11 cellular contexts compared by ENCODE assay signal in the genomic region with DNA sequence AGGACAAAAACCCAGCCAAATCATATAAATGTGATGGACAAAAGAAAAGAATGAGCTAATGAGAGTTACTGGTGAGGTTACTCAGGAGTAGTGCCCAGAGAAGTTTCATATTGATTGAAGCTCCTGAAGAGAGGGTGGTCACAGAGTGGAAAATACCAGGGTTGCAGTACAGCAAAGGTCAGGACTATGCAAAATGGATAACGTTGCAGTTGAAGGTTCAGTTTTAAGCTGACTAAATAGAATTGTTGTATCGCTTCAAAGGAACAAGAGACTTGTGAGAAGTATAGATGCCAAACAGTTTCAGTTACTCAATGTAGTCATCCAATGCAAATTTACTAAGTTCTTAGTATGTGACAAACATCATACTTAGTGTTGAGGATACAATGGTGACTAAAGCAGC. TPM values are rescaled to one million over a fixed set of nuclear protein-coding genes. Genes with fewer than 3 reads are reported as not detected.
DNase-seq lines count a peak whose midpoint lies in the region; ATAC-seq and TF ChIP-seq lines count a peak whose summit lies in the region.
"Had no signal": no experiment of that assay in that cellular context is flagged by ENCODE, and none has a peak within 500 bp of the region (broad histone marks: within the 10 kb centered on the region; RNA-seq: fewer than 3 reads in every experiment).

No MANE protein-coding gene starts in this region.

- intact Hi-C loops in esophagus squamous epithelium (cut with DNase I), result no loop called here

- in situ Hi-C loops in GM13976 (cut with MboI; ENCODE audit: low sequenced_read_pairs, unreplicated experiment), result no loop called here

- TF ChIP-seq POLR2A in esophagus squamous epithelium (IDR thresholded peaks at IDR 0.05), result no peak

- H3K36me3 ChIP-seq in esophagus squamous epithelium, result no peaks in the 10 kb centered on the region

- WGBS in esophagus squamous epithelium, 2 donors, result 47 to 57% methylated on average over 2 of the region's 2 CpGs

- H3K4me1 Mint-ChIP-seq in progenitor cell of endocrine pancreas (ENCODE audit: low read depth), result peaks cover 7% of the 10 kb centered on the region

- no peaks in the 10 kb centered on the region for H3K9me3 ChIP-seq in esophagus squamous epithelium

- no peaks in the 10 kb centered on the region for H3K27me3 ChIP-seq in esophagus squamous epithelium

- peak; percentile 53 for ATAC-seq in GM21381 (IDR thresholded peaks at IDR 0.05; ENCODE audit: unreplicated experiment)
- peak; percentile 76 for ATAC-seq in HG03354 (IDR thresholded peaks at IDR 0.05; ENCODE audit: poor library complexity, severe bottlenecking, unreplicated experiment)
- no peak for ATAC-seq in GM21526 (IDR thresholded peaks at IDR 0.05; ENCODE audit: low FRiP score, unreplicated experiment)

- peaks cover 14 to 35% (median 25%) of the 10 kb centered on the region in 3 donors for H3K4me1 ChIP-seq in esophagus squamous epithelium

- H3K4me3 ChIP-seq in esophagus squamous epithelium, result no peak overlapping the region

- no peaks in the 10 kb centered on the region for H3K36me3 Mint-ChIP-seq in progenitor cell of endocrine pancreas (ENCODE audit: insufficient read depth)

- no peaks in the 10 kb centered on the region for H3K27me3 Mint-ChIP-seq in progenitor cell of endocrine pancreas

- H3K27ac ChIP-seq in esophagus squamous epithelium, result peak overlapping the region in 2 of 4 donors; percentile 73 to 85

- no peak for TF ChIP-seq CTCF in GM13976 (IDR thresholded peaks at IDR 0.05; ENCODE audit: borderline replicate concordance, control extremely low read depth, extremely low read depth, insufficient read depth, missing control alignments)
- no peak for TF ChIP-seq CTCF in esophagus squamous epithelium (IDR thresholded peaks at IDR 0.05)
- no peak for TF ChIP-seq CTCF in progenitor cell of endocrine pancreas (IDR thresholded peaks at IDR 0.05; ENCODE audit: unreplicated experiment)

- no peak overlapping the region for H3K4me3 Mint-ChIP-seq in progenitor cell of endocrine pancreas (ENCODE audit: low read depth)
- H3K4me3 Mint-ChIP-seq: nephron had no signal

- H3K9me3 Mint-ChIP-seq in progenitor cell of endocrine pancreas (ENCODE audit: low read depth), result peaks cover 13% of the 10 kb centered on the region

- H3K27ac Mint-ChIP-seq in progenitor cell of endocrine pancreas, result no peak overlapping the region

- DNase-seq in GM13976 (ENCODE audit: low spot score) (peak; percentile 9), fibroblast of peridontal ligament (ENCODE audit: extremely low read depth) (peak; percentile 4), esophagus squamous epithelium (lab: John Stamatoyannopoulos, UW) (no peak), progenitor cell of endocrine pancreas (ENCODE audit: low spot score, unreplicated experiment) (no peak)
- DNase-seq in activated naive CD4-positive, alpha-beta T cell (lab: John Stamatoyannopoulos, UW), result no peak
- DNase-seq: NCI-H1436 treated with DMSO at 0.1 percent for 48 hours, SHP77 had no signal

RNA-seq across cellular contexts. Expression of a gene that starts 47.1 kb away (rescaled TPM):
- 10 to 100 TPM in 2 of 4 donors, 1 to 10 TPM in 2; 1.5 to 30.5 (median 7.3) TPM for total RNA-seq in esophagus squamous epithelium
- 0.31 and 0.44 TPM in 2 replicates for total RNA-seq in progenitor cell of endocrine pancreas

Comparison
In these comparisons a context has a peak if more than half of its experiments do, and no peak if none do; other contexts are left out.
1. DNase-seq: peak in GM13976 (single experiment) and fibroblast of peridontal ligament (single experiment); none in esophagus squamous epithelium (single experiment), progenitor cell of endocrine pancreas (single experiment) and activated naive CD4-positive, alpha-beta T cell (0 of 4).